8 cellular contexts compared by ENCODE assay signal in genomic region chr17:57255182-57255775, GRCh38. TPM values are rescaled to one million over a fixed set of nuclear protein-coding genes. Genes with fewer than 3 reads are reported as not detected.
DNase-seq lines count a peak whose midpoint lies in the region; ATAC-seq and TF ChIP-seq lines count a peak whose summit lies in the region.

No MANE protein-coding gene starts in this region.

- no peak for DNase-seq in CD8-positive, alpha-beta T cell
- DNase-seq in NAMALWA (ENCODE audit: low spot score) (peak; percentile 22), NCI-H128 (lab: John Stamatoyannopoulos, UW; ENCODE audit: unreplicated experiment) (no peak)
- no peak for DNase-seq in stimulated activated CD4-positive, alpha-beta T cell treated with anti-CD3 and anti-CD28 coated beads, Interleukin-15, amount 100 ng/mL, for 24 hours

- peaks cover 31% of the 10 kb centered on the region for H3K4me1 ChIP-seq in CD8-positive, alpha-beta T cell (ENCODE audit: insufficient read depth, low read length)
- no peaks in the 10 kb centered on the region for H3K4me1 ChIP-seq in endocrine pancreas (ENCODE audit: control insufficient read depth, insufficient read depth, low read length)
- H3K4me1 ChIP-seq in neuron (ENCODE audit: insufficient read depth, low read length): peaks cover 19% of the 10 kb centered on the region

- H3K9me3 Mint-ChIP-seq in CD8-positive, alpha-beta T cell: peaks cover 5% of the 10 kb centered on the region

- H3K9me3 ChIP-seq in CD8-positive, alpha-beta T cell (ENCODE audit: low read length): no peaks in the 10 kb centered on the region
- H3K9me3 ChIP-seq in endocrine pancreas (ENCODE audit: control insufficient read depth, low read length) (no peaks in the 10 kb centered on the region), neuron (ENCODE audit: low read length) (peaks cover 4% of the 10 kb centered on the region)

- H3K27me3 Mint-ChIP-seq in CD8-positive, alpha-beta T cell (ENCODE audit: low read depth): no peaks in the 10 kb centered on the region

- peaks cover 42% of the 10 kb centered on the region for H3K4me1 Mint-ChIP-seq in CD8-positive, alpha-beta T cell (ENCODE audit: low read depth)

- TF ChIP-seq CTCF in CD8-positive, alpha-beta T cell (IDR thresholded peaks at IDR 0.05): no peak

- no peaks in the 10 kb centered on the region for H3K36me3 ChIP-seq in CD8-positive, alpha-beta T cell (ENCODE audit: insufficient read depth, low read length)
- H3K36me3 ChIP-seq in endocrine pancreas (ENCODE audit: control insufficient read depth, insufficient read depth, low read length): no peaks in the 10 kb centered on the region
- peaks cover 8% of the 10 kb centered on the region for H3K36me3 ChIP-seq in neuron (ENCODE audit: insufficient read depth, low read length)

- intact Hi-C loops in CD8-positive, alpha-beta T cell (cut with DNase I, micrococcal nuclease): loop anchor here (2.0 to 10.0 kb wide), 14 partner anchors 42 to 1967 kb away; partner anchors contain the start of genes C17orf67 (in 2 of the 2), DGKE (in 2 of the 2), AKAP1 (in 1 of the 2) and COIL (in 1 of the 2)

- peak overlapping the region; percentile 82 for H3K9ac ChIP-seq in endocrine pancreas (ENCODE audit: control insufficient read depth, insufficient read depth, low read length)

- POLR2A ChIA-PET in CD8-positive, alpha-beta T cell (lab: Charles Lee): no interaction called here

- ATAC-seq in CD8-positive, alpha-beta T cell: no peak
- no peak for ATAC-seq in HG02571 (IDR thresholded peaks at IDR 0.05; ENCODE audit: unreplicated experiment)
- no peak for ATAC-seq in GM21526 (IDR thresholded peaks at IDR 0.05; ENCODE audit: low FRiP score, unreplicated experiment)

- no peaks in the 10 kb centered on the region for H3K27me3 ChIP-seq in CD8-positive, alpha-beta T cell (ENCODE audit: insufficient read depth, low read length)
- H3K27me3 ChIP-seq in endocrine pancreas (ENCODE audit: control insufficient read depth, insufficient read depth, low read length) (no peaks in the 10 kb centered on the region), neuron (ENCODE audit: insufficient read depth, low read length) (no peaks in the 10 kb centered on the region)

- H3K36me3 Mint-ChIP-seq in CD8-positive, alpha-beta T cell: peaks cover 24% of the 10 kb centered on the region

- CTCF ChIA-PET in CD8-positive, alpha-beta T cell (lab: Charles Lee): interaction anchor here (0.6 to 11.0 kb wide), 2 partner anchors 12 to 166 kb away, joined by 3 to 93 read pairs; no protein-coding TSS in a partner anchor

- H2AFZ ChIP-seq in neuron (ENCODE audit: low read depth, low read length): peak overlapping the region; percentile 40

- H3K27ac Mint-ChIP-seq in CD8-positive, alpha-beta T cell: peak overlapping the region; percentile 93

- H3K27ac ChIP-seq in CD8-positive, alpha-beta T cell (ENCODE audit: low read depth, low read length): peak overlapping the region; percentile 64

- peak overlapping the region; percentile 70 for H3K4me3 ChIP-seq in CD8-positive, alpha-beta T cell (ENCODE audit: low read depth, low read length)
- H3K4me3 ChIP-seq in endocrine pancreas (ENCODE audit: control insufficient read depth, insufficient read depth, low read length) (peak overlapping the region; percentile 66), neuron (ENCODE audit: low read length) (no peak overlapping the region)

- H3K4me3 Mint-ChIP-seq in CD8-positive, alpha-beta T cell: peak overlapping the region; percentile 90

RNA-seq across cellular contexts. Expression of gene MSI2, which starts 1.0 kb away (rescaled TPM):
- total RNA-seq in CD8-positive, alpha-beta T cell: 100 to 1,000 TPM; 130 to 135 TPM
